ENCODE assay signal across 1 cellular context in genomic region chr1:194419721-194420120, GRCh38.
TF ChIP-seq lines count a peak whose summit lies in the region.

No MANE protein-coding gene starts in this region.

TF ChIP-seq in HepG2, 621 proteins besides CTCF, POLR2A, EP300 and RAD21 (continued from another document):
- TF ChIP-seq, protein P1, sequence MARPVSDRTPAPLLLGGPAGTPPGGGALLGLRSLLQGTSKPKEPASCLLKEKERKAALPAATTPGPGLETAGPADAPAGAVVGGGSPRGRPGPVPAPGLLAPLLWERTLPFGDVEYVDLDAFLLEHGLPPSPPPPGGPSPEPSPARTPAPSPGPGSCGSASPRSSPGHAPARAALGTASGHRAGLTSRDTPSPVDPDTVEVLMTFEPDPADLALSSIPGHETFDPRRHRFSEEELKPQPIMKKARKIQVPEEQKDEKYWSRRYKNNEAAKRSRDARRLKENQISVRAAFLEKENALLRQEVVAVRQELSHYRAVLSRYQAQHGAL (CRISPR knock-in tag; IDR thresholded peaks at IDR 0.05; ENCODE audit: not compliant biosample characterization): no peak
- TF ChIP-seq NCOR1 (IDR thresholded peaks at IDR 0.05; ENCODE audit: borderline replicate concordance, low read length): no peak
TF ChIP-seq in HepG2: peak in this region for 1.
